In the genomic region with DNA sequence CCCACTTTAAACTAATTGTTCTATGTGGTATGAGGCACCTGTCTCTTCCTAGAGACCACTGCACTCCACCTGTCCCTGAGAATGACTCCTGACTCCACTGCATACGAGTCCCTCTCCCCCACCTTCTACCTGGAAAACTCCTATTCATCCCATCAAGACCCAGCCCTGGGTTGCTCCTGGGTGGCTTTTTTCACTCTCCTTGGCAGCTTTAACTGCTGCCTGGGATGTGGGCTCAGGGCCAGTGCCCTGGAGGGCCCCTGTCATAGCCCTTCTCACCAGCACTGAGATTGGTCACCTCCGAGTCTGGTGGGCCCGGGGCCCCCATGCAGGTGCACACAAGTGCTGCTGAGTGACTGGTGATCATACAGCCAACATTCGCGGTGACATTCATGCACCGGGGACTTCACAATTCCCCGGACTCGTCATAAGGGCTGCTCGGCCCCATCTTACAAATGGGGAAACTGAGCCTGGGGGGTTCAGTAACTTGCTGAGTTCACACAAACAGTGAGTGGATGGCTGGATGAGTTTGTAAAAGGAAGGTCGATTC, we compare ENCODE assay signal across 9 cellular contexts. TPM values are rescaled to one million over a fixed set of nuclear protein-coding genes. Genes with fewer than 3 reads are reported as not detected.
A peak's percentile ranks its signal among the peaks of the same experiment; 100 is the strongest.
DNase-seq lines count a peak whose midpoint lies in the region; ATAC-seq and TF ChIP-seq lines count a peak whose summit lies in the region.
"Had no signal": no experiment of that assay in that cellular context is flagged by ENCODE, and none has a peak within 500 bp of the region (broad histone marks: within the 10 kb centered on the region; RNA-seq: fewer than 3 reads in every experiment).

No MANE protein-coding gene starts in this region.

- H3K27ac Mint-ChIP-seq in MCF 10A (ENCODE audit: low read depth, unreplicated experiment), result no peak overlapping the region

- no peak for DNase-seq in A673 (ENCODE audit: low spot score)
- no peak for DNase-seq in MCF 10A (ENCODE audit: unreplicated experiment)
- no peak for DNase-seq in NCI-H2081 treated with DMSO at 0.1 percent for 48 hours (lab: John Stamatoyannopoulos, UW)
- no peak for DNase-seq in NK-92 (lab: John Stamatoyannopoulos, UW; ENCODE audit: unreplicated experiment)
- DNase-seq in amygdala (lab: John Stamatoyannopoulos, UW), result no peak
- DNase-seq: stimulated activated CD4-positive, alpha-beta T cell treated with anti-CD3 and anti-CD28 coated beads, Interleukin-12 subunit alpha, Interleukin-12 subunit beta, amount 100 ng/mL, for 4 hours had no signal

- BruUV-seq in A673 (replicated peaks; lab: Mats Ljungman, UMichigan) (no TSS peak), MCF 10A (replicated peaks; lab: Mats Ljungman, UMichigan) (no TSS peak)

- intact Hi-C loops in A673 (cut with micrococcal nuclease; ENCODE audit: unreplicated experiment) (no loop called here), MCF 10A (cut with micrococcal nuclease) (no loop called here)

- H3K27ac ChIP-seq in A673 (ENCODE audit: low read depth, low read length, poor library complexity, severe bottlenecking) (no peak overlapping the region), HUES48 (ENCODE audit: low read depth, low read length) (no peak overlapping the region), muscle layer of colon (ENCODE audit: low read depth, low read length) (no peak overlapping the region)

- peaks cover 8% of the 10 kb centered on the region for H3K9me3 Mint-ChIP-seq in MCF 10A (ENCODE audit: unreplicated experiment)

- H3K9ac ChIP-seq in HUES48 (ENCODE audit: low read depth, low read length), result no peak overlapping the region
- H3K9ac ChIP-seq in muscle layer of colon (ENCODE audit: low read length), result peak overlapping the region; percentile 8

- CTCF ChIA-PET in A673 (lab: Charles Lee) (no interaction called here), MCF 10A (lab: Yijun Ruan, JAX) (no interaction called here)

- H3K36me3 Mint-ChIP-seq in MCF 10A (ENCODE audit: insufficient read depth, unreplicated experiment), result no peaks in the 10 kb centered on the region

- peaks cover 12% of the 10 kb centered on the region for H3K27me3 Mint-ChIP-seq in MCF 10A (ENCODE audit: insufficient read depth, unreplicated experiment)

- no peak for ATAC-seq in HG03571 (IDR thresholded peaks at IDR 0.05; ENCODE audit: unreplicated experiment)

- no peaks in the 10 kb centered on the region for H3K36me3 ChIP-seq in A673 (ENCODE audit: insufficient read depth, low read length, poor library complexity, severe bottlenecking)
- no peaks in the 10 kb centered on the region for H3K36me3 ChIP-seq in HUES48 (ENCODE audit: control insufficient read depth, insufficient read depth, low read length)
- no peaks in the 10 kb centered on the region for H3K36me3 ChIP-seq in muscle layer of colon (ENCODE audit: insufficient read depth, low read length)

- no peaks in the 10 kb centered on the region for H3K9me3 ChIP-seq in A673 (ENCODE audit: low read depth, low read length, poor library complexity, severe bottlenecking)
- H3K9me3 ChIP-seq in HUES48 (ENCODE audit: control insufficient read depth, insufficient read depth, low read length), result peaks cover 5% of the 10 kb centered on the region
- H3K9me3 ChIP-seq in muscle layer of colon (ENCODE audit: low read length), result no peaks in the 10 kb centered on the region

- H3K27me3 ChIP-seq in A673 (replicated peaks; ENCODE audit: insufficient read depth, low read depth, low read length, poor library complexity) (no peaks in the 10 kb centered on the region), HUES48 (ENCODE audit: control insufficient read depth, insufficient read depth, low read length) (peaks cover 36% of the 10 kb centered on the region), muscle layer of colon (ENCODE audit: control insufficient read depth in 1 of 2, insufficient read depth in 2 of 2, low read length in 2 of 2) (no peaks in the 10 kb centered on the region)

- peaks cover 9% of the 10 kb centered on the region for H3K4me1 ChIP-seq in A673 (ENCODE audit: insufficient read depth, low read length, poor library complexity, severe bottlenecking)
- peaks cover 6% of the 10 kb centered on the region; the same call in 1 of the 2 replicates for H3K4me1 ChIP-seq in HUES48 (ENCODE audit: control insufficient read depth, insufficient read depth, low read length)
- peaks cover 10% of the 10 kb centered on the region for H3K4me1 ChIP-seq in muscle layer of colon (ENCODE audit: insufficient read depth, low read length)

- POLR2A ChIA-PET in A673 (lab: Charles Lee; ENCODE audit: low non-redundant PET), result no interaction called here
- POLR2A ChIA-PET in MCF 10A (lab: Yijun Ruan, JAX), result interaction anchor here (0.7 to 2.2 kb wide), 7 partner anchors 15 to 197 kb away, joined by 3 to 25 read pairs (median 4); a partner anchor contains a TSS

- H3K4me3 ChIP-seq in A673 (ENCODE audit: low read depth, low read length, poor library complexity, severe bottlenecking) (peak overlapping the region; percentile 23), HUES48 (ENCODE audit: low read depth, low read length) (peak overlapping the region; percentile 72), muscle layer of colon (ENCODE audit: low read depth in 1 of 2, low read length in 2 of 2) (peak overlapping the region; percentile 25 to 60)

- H3K4me3 Mint-ChIP-seq in MCF 10A (ENCODE audit: unreplicated experiment), result peak overlapping the region; percentile 64

- H3K4me1 Mint-ChIP-seq in MCF 10A (ENCODE audit: insufficient read depth, unreplicated experiment), result peaks cover 17% of the 10 kb centered on the region

- TF ChIP-seq CTCF in A673 (conservative IDR thresholded peaks at IDR 0.05; ENCODE audit: low read depth, low read length) (no peak), MCF 10A (IDR thresholded peaks at IDR 0.05; ENCODE audit: unreplicated experiment) (no peak)

RNA-seq across cellular contexts. Expression of a gene that starts 25.9 kb away (rescaled TPM):
- total RNA-seq in A673 (2021), result 24.0 and 32.5 TPM in 2 replicates
- total RNA-seq in MCF 10A (2022), result 58.5 and 58.8 TPM in 2 replicates

RNA-seq across cellular contexts. Expression of a gene that starts 54.4 kb away (rescaled TPM):
- total RNA-seq in A673 (2021), result 2.2 and 3.6 TPM in 2 replicates
- 0.34 and 0.44 TPM in 2 replicates for total RNA-seq in MCF 10A (2022)
